8 cellular contexts compared by ENCODE assay signal in the genomic region with DNA sequence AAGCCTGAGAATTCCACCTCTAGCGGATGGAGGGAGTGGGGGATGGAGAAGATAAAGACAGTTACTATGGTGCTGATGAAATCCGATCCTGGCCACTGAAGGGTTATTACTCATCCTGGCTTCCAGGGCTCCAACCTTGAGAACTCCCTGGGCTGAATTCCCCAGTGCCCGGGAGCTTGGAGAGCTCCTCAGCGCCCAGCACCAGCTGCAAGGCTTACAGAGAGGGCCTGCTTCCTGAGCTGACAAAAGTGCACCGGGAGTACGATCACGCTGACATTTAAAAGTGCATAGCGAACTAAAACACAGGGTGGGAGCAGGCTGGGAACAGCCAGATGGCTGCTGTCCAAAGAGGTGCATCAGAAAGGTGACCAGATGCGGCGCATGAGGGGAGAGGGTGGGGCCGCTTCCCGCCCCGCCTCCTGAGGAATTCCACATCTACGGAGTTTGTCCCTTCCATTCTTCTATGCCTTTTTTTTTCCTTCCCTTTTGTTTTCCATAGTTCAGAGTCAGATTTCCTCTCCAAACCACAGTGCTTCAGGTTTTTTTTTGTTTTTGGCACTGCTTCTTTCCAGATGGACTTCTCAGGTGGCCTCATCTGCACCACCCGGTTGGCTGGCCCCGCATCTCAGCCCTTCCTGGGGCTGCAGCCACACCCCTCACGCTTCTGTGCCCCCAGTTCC.
DNase-seq lines count a peak whose midpoint lies in the region; TF ChIP-seq lines count a peak whose summit lies in the region.

No MANE protein-coding gene starts in this region.

- no peaks in the 10 kb centered on the region for H3K4me1 ChIP-seq in ascending aorta

- intact Hi-C loops in ascending aorta (cut with DNase I), result no loop called here

- H3K27me3 ChIP-seq in ascending aorta, result no peaks in the 10 kb centered on the region

- no peak for TF ChIP-seq CTCF in AG09309 (IDR thresholded peaks at IDR 0.05; ENCODE audit: control insufficient read depth, insufficient read depth, low read depth, low read length, missing control alignments)
- TF ChIP-seq CTCF in WI38 (IDR thresholded peaks at IDR 0.05; ENCODE audit: low read depth, low read length), result no peak
- no peak for TF ChIP-seq CTCF in ascending aorta (IDR thresholded peaks at IDR 0.05)

- peak overlapping the region in 13 of 21 experiments; percentile 14 to 64 (median 35) for H3K27ac ChIP-seq in skin epidermis
- H3K27ac ChIP-seq in ascending aorta, result no peak overlapping the region

- H3K4me3 ChIP-seq in AG09309 (ENCODE audit: control insufficient read depth, low read depth, low read length), result peak overlapping the region; percentile 16
- peak overlapping the region; percentile 35 for H3K4me3 ChIP-seq in WI38 (ENCODE audit: low read depth, low read length)
- H3K4me3 ChIP-seq in skin epidermis, result no peak overlapping the region
- H3K4me3 ChIP-seq in ascending aorta, result no peak overlapping the region

- no peaks in the 10 kb centered on the region for H3K36me3 ChIP-seq in ascending aorta

- H3K9me3 ChIP-seq in ascending aorta, result no peaks in the 10 kb centered on the region

- DNase-seq in AG09309 (ENCODE audit: low read depth), result peak; percentile 69
- DNase-seq in NCI-H1105 treated with DMSO at 0.1 percent for 48 hours (lab: John Stamatoyannopoulos, UW), result peak; percentile 97
- DNase-seq in hepatic stellate cell (ENCODE audit: low spot score), result peak; percentile 91
- DNase-seq in ascending aorta (ENCODE audit: low spot score in 2 of 2), result no peak
- no peak for DNase-seq in NCI-H774 (lab: John Stamatoyannopoulos, UW)
- no peak for DNase-seq in stimulated activated CD4-positive, alpha-beta T cell treated with anti-CD3 and anti-CD28 coated beads, Interleukin-1b, Interleukin-23, amount 100 ng/mL, for 48 hours

Comparison
In these comparisons a context has a peak if more than half of its experiments do, and no peak if none do; other contexts are left out.
1. DNase-seq: peak in AG09309 (single experiment), NCI-H1105 treated with DMSO at 0.1 percent for 48 hours (single experiment) and hepatic stellate cell (single experiment); none in ascending aorta (0 of 2), NCI-H774 (single experiment) and stimulated activated CD4-positive, alpha-beta T cell treated with anti-CD3 and anti-CD28 coated beads, Interleukin-1b, Interleukin-23, amount 100 ng/mL, for 48 hours (single experiment).
2. H3K4me3 ChIP-seq: peak in AG09309 (single experiment) and WI38 (single experiment); none in skin epidermis (0 of 7) and ascending aorta (0 of 2).
3. H3K27ac ChIP-seq: peak in skin epidermis (13 of 21); none in ascending aorta (0 of 2).